Comparison of ENCODE assay signal across 33 cellular contexts in the genomic region with DNA sequence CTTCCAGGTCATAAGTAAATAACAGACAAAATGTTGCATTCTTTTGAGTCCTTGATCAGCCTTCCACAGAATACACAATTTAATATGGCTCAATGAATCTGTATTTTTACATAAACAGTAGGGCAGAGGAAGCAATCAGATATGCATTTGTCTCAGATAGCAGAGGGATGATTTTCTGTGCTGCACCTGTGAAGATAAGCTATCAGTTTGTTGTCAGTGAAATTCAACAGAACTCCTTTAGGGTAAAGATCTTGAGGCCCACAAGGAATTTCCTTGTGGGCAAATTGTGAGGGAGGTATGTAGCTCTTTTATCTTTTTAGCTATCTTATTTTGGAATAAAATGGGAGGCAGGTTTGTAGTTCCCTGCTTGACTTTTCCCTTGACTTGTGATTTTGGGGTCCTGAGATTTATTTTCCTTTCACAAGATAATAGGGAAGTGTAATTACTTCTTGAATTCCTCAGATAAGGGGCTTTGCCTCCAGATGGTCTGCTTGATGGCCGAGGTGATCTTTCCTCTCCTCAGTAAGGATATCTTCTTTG.
"Had no signal": no experiment of that assay in that cellular context is flagged by ENCODE, and none has a peak within 500 bp of the region (broad histone marks: within the 10 kb centered on the region; RNA-seq: fewer than 3 reads in every experiment).

No MANE protein-coding gene starts in this region.

- H3K27me3 ChIP-seq: brain microvascular endothelial cell, esophagus muscularis mucosa, foreskin keratinocyte, heart left ventricle, pancreas, upper lobe of left lung, vagina had no signal

- H3K36me3 ChIP-seq: brain microvascular endothelial cell, esophagus muscularis mucosa, heart left ventricle, pancreas, prostate gland, upper lobe of left lung, vagina had no signal

- DNase-seq: activated CD4-positive, alpha-beta memory T cell treated with anti-CD3 and anti-CD28 coated beads, Interleukin-2, amount 10 ng/mL, durations not matched to agents 7 days and 5 days; activated CD4-positive, alpha-beta T cell treated with anti-CD3 and anti-CD28 coated beads for 1 hour; activated CD4-positive, alpha-beta T cell treated with anti-CD3 and anti-CD28 coated beads, Interleukin-2, amount 10 ng/mL, durations not matched to agents 7 days and 5 days; activated CD8-positive, alpha-beta memory T cell treated with anti-CD3 and anti-CD28 coated beads, Interleukin-2, amount 50 U/mL, for 48 hours; activated gamma-delta T cell treated with Interleukin-2 at 50 U/mL for 16 hours; activated naive CD4-positive, alpha-beta T cell treated with anti-CD3 and anti-CD28 coated beads, Interleukin-2, amount 50 U/mL, for 16 hours; activated T-cell treated with anti-CD3 and anti-CD28 coated beads, Interleukin-2, amount 50 U/mL, for 24 hours; amniotic stem cell; brain microvascular endothelial cell; foreskin keratinocyte; heart left ventricle; left ventricle myocardium superior; midbrain; naive thymus-derived CD4-positive, alpha-beta T cell; nucleus accumbens; pancreas; retina; stimulated activated CD4-positive, alpha-beta T cell treated with anti-CD3 and anti-CD28 coated beads, Interleukin-12 subunit alpha, Interleukin-12 subunit beta, amount 100 ng/mL, for 4 hours; stimulated activated CD4-positive, alpha-beta T cell treated with anti-CD3 and anti-CD28 coated beads, Interleukin-4, amount 100 ng/mL, for 24 hours; stimulated activated naive CD8-positive, alpha-beta T cell treated with anti-CD3 and anti-CD28 coated beads, Interleukin-15, amount 100 ng/mL, for 72 hours; substantia nigra; T-helper 17 cell; T1000; upper lobe of left lung had no signal

- H3K27me3 Mint-ChIP-seq: activated T-cell treated with anti-CD3 and anti-CD28 coated beads, Interleukin-2, amount 50 U/mL, for 24 hours; activated T-helper 17 cell treated with anti-CD3 and anti-CD28 coated beads, Interleukin-2, amount 50 U/mL, for 72 hours; naive thymus-derived CD4-positive, alpha-beta T cell had no signal

- H3K4me1 ChIP-seq: esophagus muscularis mucosa, heart left ventricle, pancreas, prostate gland, upper lobe of left lung, vagina had no signal

- FAIRE-seq: astrocyte, islet of Langerhans, pancreas had no signal

- H3K36me3 Mint-ChIP-seq: naive thymus-derived CD4-positive, alpha-beta T cell; stimulated activated effector memory CD8-positive, alpha-beta T cell treated with anti-CD3 and anti-CD28 coated beads, Interleukin-12 subunit alpha, Interleukin-12 subunit beta, amount 100 ng/mL, for 72 hours had no signal

- H3K27ac Mint-ChIP-seq: activated CD4-positive, alpha-beta memory T cell treated with anti-CD3 and anti-CD28 coated beads, Interleukin-2, amount 10 ng/mL, durations not matched to agents 7 days and 5 days; activated CD4-positive, alpha-beta T cell treated with anti-CD3 and anti-CD28 coated beads, Interleukin-2, amount 10 ng/mL, durations not matched to agents 7 days and 5 days; activated T-cell treated with anti-CD3 and anti-CD28 coated beads, Interleukin-2, amount 50 U/mL, for 24 hours; activated T-helper 17 cell treated with anti-CD3 and anti-CD28 coated beads, Interleukin-2, amount 50 U/mL, for 72 hours; naive thymus-derived CD4-positive, alpha-beta T cell; stimulated activated effector memory CD8-positive, alpha-beta T cell treated with anti-CD3 and anti-CD28 coated beads, Interleukin-12 subunit alpha, Interleukin-12 subunit beta, amount 100 ng/mL, for 72 hours; stimulated activated naive CD8-positive, alpha-beta T cell treated with anti-CD3 and anti-CD28 coated beads, Interleukin-15, amount 100 ng/mL, for 72 hours; T-helper 17 cell had no signal

- H3K9me3 Mint-ChIP-seq: activated CD4-positive, alpha-beta memory T cell treated with anti-CD3 and anti-CD28 coated beads, Interleukin-2, amount 10 ng/mL, durations not matched to agents 7 days and 5 days; activated CD4-positive, alpha-beta T cell treated with anti-CD3 and anti-CD28 coated beads, Interleukin-2, amount 10 ng/mL, durations not matched to agents 7 days and 5 days; activated T-cell treated with anti-CD3 and anti-CD28 coated beads, Interleukin-2, amount 50 U/mL, for 24 hours; activated T-helper 17 cell treated with anti-CD3 and anti-CD28 coated beads, Interleukin-2, amount 50 U/mL, for 72 hours; stimulated activated effector memory CD8-positive, alpha-beta T cell treated with anti-CD3 and anti-CD28 coated beads, Interleukin-12 subunit alpha, Interleukin-12 subunit beta, amount 100 ng/mL, for 72 hours; stimulated activated naive CD8-positive, alpha-beta T cell treated with anti-CD3 and anti-CD28 coated beads, Interleukin-15, amount 100 ng/mL, for 72 hours had no signal

- H3K4me1 Mint-ChIP-seq: activated CD4-positive, alpha-beta T cell treated with anti-CD3 and anti-CD28 coated beads, Interleukin-2, amount 10 ng/mL, durations not matched to agents 7 days and 5 days; activated T-helper 17 cell treated with anti-CD3 and anti-CD28 coated beads, Interleukin-2, amount 50 U/mL, for 72 hours; naive thymus-derived CD4-positive, alpha-beta T cell; stimulated activated naive CD8-positive, alpha-beta T cell treated with anti-CD3 and anti-CD28 coated beads, Interleukin-15, amount 100 ng/mL, for 72 hours had no signal

- ATAC-seq: activated T-helper 17 cell treated with anti-CD3 and anti-CD28 coated beads, Interleukin-2, amount 50 U/mL, for 72 hours; foreskin keratinocyte; heart left ventricle; left ventricle myocardium superior; naive thymus-derived CD4-positive, alpha-beta T cell; pancreas; sciatic nerve; stimulated activated effector memory CD8-positive, alpha-beta T cell treated with anti-CD3 and anti-CD28 coated beads, Interleukin-12 subunit alpha, Interleukin-12 subunit beta, amount 100 ng/mL, for 72 hours; stimulated activated naive CD8-positive, alpha-beta T cell treated with anti-CD3 and anti-CD28 coated beads, Interleukin-15, amount 100 ng/mL, for 72 hours; T-helper 17 cell had no signal

- H3K4me3 Mint-ChIP-seq: activated CD4-positive, alpha-beta memory T cell treated with anti-CD3 and anti-CD28 coated beads, Interleukin-2, amount 10 ng/mL, durations not matched to agents 7 days and 5 days; activated CD4-positive, alpha-beta T cell treated with anti-CD3 and anti-CD28 coated beads, Interleukin-2, amount 10 ng/mL, durations not matched to agents 7 days and 5 days; activated T-cell treated with anti-CD3 and anti-CD28 coated beads, Interleukin-2, amount 50 U/mL, for 24 hours; activated T-helper 17 cell treated with anti-CD3 and anti-CD28 coated beads, Interleukin-2, amount 50 U/mL, for 72 hours; naive thymus-derived CD4-positive, alpha-beta T cell; stimulated activated effector memory CD8-positive, alpha-beta T cell treated with anti-CD3 and anti-CD28 coated beads, Interleukin-12 subunit alpha, Interleukin-12 subunit beta, amount 100 ng/mL, for 72 hours; stimulated activated naive CD8-positive, alpha-beta T cell treated with anti-CD3 and anti-CD28 coated beads, Interleukin-15, amount 100 ng/mL, for 72 hours; T-helper 17 cell had no signal

- H3K4me3 ChIP-seq: esophagus muscularis mucosa, heart left ventricle, pancreas, prostate gland, skin epidermis, upper lobe of left lung, vagina had no signal

- H3K27ac ChIP-seq: brain microvascular endothelial cell, esophagus muscularis mucosa, foreskin keratinocyte, heart left ventricle, pancreas, prostate gland, skin epidermis, upper lobe of left lung, vagina had no signal

- H3K9me3 ChIP-seq: pancreas, prostate gland, upper lobe of left lung, vagina had no signal
